ENCODE assay signal across 10 cellular contexts in the genomic region with DNA sequence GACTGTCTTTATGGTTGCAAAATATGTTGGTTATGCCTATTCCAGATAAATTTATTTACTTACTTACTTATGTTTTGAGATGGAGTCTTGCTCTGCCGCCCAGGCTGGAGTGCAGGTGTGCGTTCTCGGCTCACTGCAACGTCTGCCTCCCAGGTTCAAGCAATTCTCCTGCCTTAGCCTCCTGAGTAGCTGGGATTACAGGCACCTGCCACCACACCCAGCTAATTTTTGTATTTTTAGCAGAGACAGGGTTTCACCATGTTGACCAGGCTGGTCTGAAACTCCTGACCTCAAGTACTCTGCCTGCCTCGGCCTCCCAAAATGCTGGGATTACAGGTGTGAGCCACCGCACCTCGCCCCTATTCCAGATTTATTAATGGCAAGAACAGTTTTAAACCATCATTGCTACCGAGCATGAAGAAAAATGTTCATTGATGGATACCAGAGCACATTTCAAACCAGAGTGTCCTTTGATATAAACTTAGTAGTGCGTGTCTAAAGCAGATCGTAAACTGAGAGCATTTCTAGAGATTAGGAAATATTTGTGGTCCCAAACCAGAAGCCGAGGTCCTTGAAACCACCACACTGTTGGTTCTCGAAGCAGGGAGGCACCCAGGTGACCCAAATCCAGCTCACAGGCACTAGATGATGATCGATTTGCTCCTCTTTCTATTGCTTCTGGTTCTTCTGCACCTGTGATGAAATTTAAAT.
DNase-seq lines count a peak whose midpoint lies in the region; ATAC-seq and TF ChIP-seq lines count a peak whose summit lies in the region.
"Had no signal": no experiment of that assay in that cellular context is flagged by ENCODE, and none has a peak within 500 bp of the region (broad histone marks: within the 10 kb centered on the region; RNA-seq: fewer than 3 reads in every experiment).

No MANE protein-coding gene starts in this region.

- H2AFZ ChIP-seq in Loucy (ENCODE audit: low read length): peak overlapping the region; percentile 74

- H3K4me1 ChIP-seq in BLaER1 (peaks cover 17% of the 10 kb centered on the region), Loucy (ENCODE audit: insufficient read depth, low read length, poor library complexity, severe bottlenecking) (peaks cover 7% of the 10 kb centered on the region), body of pancreas (peaks cover 9% of the 10 kb centered on the region)
- peaks cover 5 to 44% of the 10 kb centered on the region in 2 donors for H3K4me1 ChIP-seq in naive thymus-derived CD4-positive, alpha-beta T cell (ENCODE audit: control insufficient read depth in 2 of 2, insufficient read depth in 2 of 2, low read length in 2 of 2)

- H3K4me3 ChIP-seq in BLaER1: no peak overlapping the region
- no peak overlapping the region for H3K4me3 ChIP-seq in Loucy (ENCODE audit: low read length, poor library complexity, severe bottlenecking)
- H3K4me3 ChIP-seq in body of pancreas: no peak overlapping the region
- H3K4me3 ChIP-seq in naive thymus-derived CD4-positive, alpha-beta T cell (ENCODE audit: low read length): peak overlapping the region; percentile 11

- peaks cover 0 to 10% (median 0%) of the 10 kb centered on the region in 11 donors for H3K9me3 Mint-ChIP-seq in naive thymus-derived CD4-positive, alpha-beta T cell

- no peaks in the 10 kb centered on the region for H3K27me3 Mint-ChIP-seq in naive thymus-derived CD4-positive, alpha-beta T cell

- H3K9me3 ChIP-seq in BLaER1 (no peaks in the 10 kb centered on the region), Loucy (ENCODE audit: insufficient read depth, low read depth, low read length) (no peaks in the 10 kb centered on the region), body of pancreas (no peaks in the 10 kb centered on the region)
- no peaks in the 10 kb centered on the region for H3K9me3 ChIP-seq in naive thymus-derived CD4-positive, alpha-beta T cell (ENCODE audit: control insufficient read depth in 2 of 3, low read length in 3 of 3)

- no peaks in the 10 kb centered on the region for H3K27me3 ChIP-seq in BLaER1
- H3K27me3 ChIP-seq in Loucy (ENCODE audit: insufficient read depth, low read length, poor library complexity, severe bottlenecking): no peaks in the 10 kb centered on the region
- no peaks in the 10 kb centered on the region for H3K27me3 ChIP-seq in body of pancreas
- no peaks in the 10 kb centered on the region for H3K27me3 ChIP-seq in naive thymus-derived CD4-positive, alpha-beta T cell (ENCODE audit: control insufficient read depth in 2 of 2, insufficient read depth in 2 of 2, low read length in 2 of 2)

- H3K4me1 Mint-ChIP-seq in naive thymus-derived CD4-positive, alpha-beta T cell: peaks cover 15 to 76% (median 70%) of the 10 kb centered on the region in 7 donors

- H4K20me1 ChIP-seq in BLaER1 (no peaks in the 10 kb centered on the region), Loucy (ENCODE audit: insufficient read depth, low read length, poor library complexity, severe bottlenecking) (no peaks in the 10 kb centered on the region)

- peaks cover 0 to 11% (median 4%) of the 10 kb centered on the region in 5 donors for H3K36me3 Mint-ChIP-seq in naive thymus-derived CD4-positive, alpha-beta T cell

- no peak for TF ChIP-seq CTCF in Loucy (conservative IDR thresholded peaks at IDR 0.05; ENCODE audit: low read length)
- TF ChIP-seq CTCF in body of pancreas (IDR thresholded peaks at IDR 0.05): no peak
- TF ChIP-seq CTCF in GM20000 (IDR thresholded peaks at IDR 0.05; ENCODE audit: extremely low read depth, missing control alignments): no peak

- DNase-seq in body of pancreas: no peak
- peak in 1 of 9 donors; percentile 44 for DNase-seq in naive thymus-derived CD4-positive, alpha-beta T cell
- DNase-seq in GM20000 (ENCODE audit: low spot score): no peak
- DNase-seq: activated CD8-positive, alpha-beta memory T cell treated with anti-CD3 and anti-CD28 coated beads, Interleukin-2, amount 50 U/mL, for 4 hours; NCI-H1092 treated with DMSO at 0.1 percent for 48 hours had no signal

- no peaks in the 10 kb centered on the region for H3K79me2 ChIP-seq in Loucy (ENCODE audit: insufficient read depth, low read length)

- H3K4me3 Mint-ChIP-seq in naive thymus-derived CD4-positive, alpha-beta T cell: peak overlapping the region; percentile 36 to 91 (median 83)

- intact Hi-C loops in body of pancreas (cut with DNase I): no loop called here
- intact Hi-C loops in naive thymus-derived CD4-positive, alpha-beta T cell (cut with micrococcal nuclease): loop anchor here in 1 of 2 donors (1.0 to 10.0 kb wide), 7 partner anchors 8 to 1576 kb away; a partner anchor contains a TSS

- H3K4me2 ChIP-seq in BLaER1 (peak overlapping the region; percentile 49), Loucy (ENCODE audit: low read depth, low read length, poor library complexity, severe bottlenecking) (peak overlapping the region; percentile 48)

- CTCF ChIA-PET in naive thymus-derived CD4-positive, alpha-beta T cell (lab: Charles Lee): interaction anchor here (0.7 to 1.2 kb wide), 2 partner anchors 9 to 56 kb away, joined by 3 to 4 read pairs; no protein-coding TSS in a partner anchor

- POLR2A ChIA-PET in naive thymus-derived CD4-positive, alpha-beta T cell (lab: Charles Lee): interaction anchor here (0.7 to 1.5 kb wide), 6 partner anchors 59 to 720 kb away, joined by 3 to 7 read pairs (median 4); a partner anchor contains a TSS

- H3K9ac ChIP-seq in BLaER1: no peak overlapping the region
- no peak overlapping the region for H3K9ac ChIP-seq in Loucy (ENCODE audit: low read depth, low read length, poor library complexity, severe bottlenecking)

- H3K36me3 ChIP-seq in BLaER1 (no peaks in the 10 kb centered on the region), Loucy (ENCODE audit: insufficient read depth, low read length) (no peaks in the 10 kb centered on the region), body of pancreas (replicated peaks in 1 of 2; ENCODE audit: insufficient read depth in 1 of 2, low read depth in 2 of 2) (no peaks in the 10 kb centered on the region)
- no peaks in the 10 kb centered on the region for H3K36me3 ChIP-seq in naive thymus-derived CD4-positive, alpha-beta T cell (ENCODE audit: control insufficient read depth in 2 of 3, insufficient read depth in 3 of 3, low read length in 3 of 3)

- no peak overlapping the region for H3K27ac ChIP-seq in BLaER1
- H3K27ac ChIP-seq in body of pancreas: peak overlapping the region; percentile 7 to 69 (median 46)
- peak overlapping the region; percentile 64 for H3K27ac ChIP-seq in naive thymus-derived CD4-positive, alpha-beta T cell (ENCODE audit: low read depth, low read length)

- H3K27ac Mint-ChIP-seq in naive thymus-derived CD4-positive, alpha-beta T cell: peak overlapping the region; percentile 77 to 97 (median 93)

- peak; percentile 23 for ATAC-seq in body of pancreas
- peak; percentile 39 for ATAC-seq in naive thymus-derived CD4-positive, alpha-beta T cell
- no peak for ATAC-seq in HG02970 (IDR thresholded peaks at IDR 0.05; ENCODE audit: low FRiP score, unreplicated experiment)
- ATAC-seq in HG03280 (IDR thresholded peaks at IDR 0.05; ENCODE audit: unreplicated experiment): no peak
- ATAC-seq in HG03565 (IDR thresholded peaks at IDR 0.05; ENCODE audit: unreplicated experiment): no peak

- no peaks in the 10 kb centered on the region for H3F3A ChIP-seq in Loucy (ENCODE audit: low read depth)

- WGBS in body of pancreas, 2 donors: 80 to 85% methylated on average over 13 of the region's 13 CpGs

- no peaks in the 10 kb centered on the region for H3K9me2 ChIP-seq in Loucy (replicated peaks; ENCODE audit: low read depth, low read length)

- no peak for TF ChIP-seq POLR2A in body of pancreas (IDR thresholded peaks at IDR 0.05)

Comparison
In these comparisons a context has a peak if more than half of its experiments do, and no peak if none do; other contexts are left out.
1. ATAC-seq: peak in body of pancreas (single experiment) and naive thymus-derived CD4-positive, alpha-beta T cell (single experiment); none in HG02970 (single experiment), HG03280 (single experiment) and HG03565 (single experiment).